Comparison of ENCODE assay signal across 1 cellular context in genomic region chr5:76790632-76791290, GRCh38.
TF ChIP-seq lines count a peak whose summit lies in the region.

No MANE protein-coding gene starts in this region.

TF ChIP-seq in HCT116, 20 proteins besides CTCF, POLR2A, EP300 and RAD21 (continued from another document):
- TF ChIP-seq SIN3A (IDR thresholded peaks at IDR 0.05; ENCODE audit: low read depth) (peak; percentile 86), CEBPB (IDR thresholded peaks at IDR 0.05; ENCODE audit: low read depth) (peak; percentile 78), CBX3 (IDR thresholded peaks at IDR 0.05; ENCODE audit: low read depth) (peak; percentile 86), FOSL1 (IDR thresholded peaks at IDR 0.05; ENCODE audit: low read depth) (peak; percentile 99), ZFX (IDR thresholded peaks at IDR 0.05) (no peak), EZH2 (IDR thresholded peaks at IDR 0.05) (no peak), MAX (IDR thresholded peaks at IDR 0.05) (peak; percentile 68), SRF (IDR thresholded peaks at IDR 0.05; ENCODE audit: low read depth) (peak; percentile 85), YY1 (IDR thresholded peaks at IDR 0.05; ENCODE audit: extremely low read depth, insufficient replicate concordance, low read depth, low read length) (no peak)
